ENCODE assay signal across 1 cellular context in the genomic region with DNA sequence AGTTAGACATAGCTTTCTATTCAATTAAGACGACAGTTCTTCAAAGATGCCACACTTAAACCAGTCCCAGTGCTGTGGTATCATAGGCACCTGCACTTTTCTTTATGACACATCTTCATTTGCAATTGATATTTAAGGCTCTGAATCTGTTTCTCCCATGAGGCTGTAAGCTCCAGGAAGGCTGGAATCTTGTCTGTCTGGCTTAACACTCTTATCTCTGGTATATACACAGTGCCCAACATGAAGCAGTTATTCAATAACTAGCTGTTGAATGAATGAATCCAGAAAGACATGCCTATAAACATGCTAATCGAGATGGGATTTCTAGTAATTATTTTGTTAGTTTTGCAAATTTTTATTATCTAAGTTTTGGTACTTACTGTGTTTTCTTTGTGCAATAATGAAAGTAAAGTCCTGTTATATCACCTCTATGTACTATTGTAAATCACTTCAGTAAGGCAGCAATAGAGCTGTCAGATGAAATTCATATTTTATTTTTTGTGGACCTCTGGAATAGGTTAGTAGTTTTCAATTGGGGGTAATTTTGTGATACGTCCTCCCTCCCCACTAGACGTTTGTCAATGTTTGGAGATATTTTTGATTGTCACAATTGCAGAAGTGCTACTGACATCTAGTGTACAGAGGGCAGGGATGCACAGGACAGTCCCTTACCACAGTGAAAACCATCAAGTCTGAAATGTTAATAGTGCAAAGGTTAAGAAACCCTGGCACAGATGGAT.
TF ChIP-seq lines count a peak whose summit lies in the region.

No MANE protein-coding gene starts in this region.

TF ChIP-seq in GM12878, 131 proteins besides CTCF, POLR2A, EP300 and RAD21 (continued from another document):
- TF ChIP-seq, protein P1, sequence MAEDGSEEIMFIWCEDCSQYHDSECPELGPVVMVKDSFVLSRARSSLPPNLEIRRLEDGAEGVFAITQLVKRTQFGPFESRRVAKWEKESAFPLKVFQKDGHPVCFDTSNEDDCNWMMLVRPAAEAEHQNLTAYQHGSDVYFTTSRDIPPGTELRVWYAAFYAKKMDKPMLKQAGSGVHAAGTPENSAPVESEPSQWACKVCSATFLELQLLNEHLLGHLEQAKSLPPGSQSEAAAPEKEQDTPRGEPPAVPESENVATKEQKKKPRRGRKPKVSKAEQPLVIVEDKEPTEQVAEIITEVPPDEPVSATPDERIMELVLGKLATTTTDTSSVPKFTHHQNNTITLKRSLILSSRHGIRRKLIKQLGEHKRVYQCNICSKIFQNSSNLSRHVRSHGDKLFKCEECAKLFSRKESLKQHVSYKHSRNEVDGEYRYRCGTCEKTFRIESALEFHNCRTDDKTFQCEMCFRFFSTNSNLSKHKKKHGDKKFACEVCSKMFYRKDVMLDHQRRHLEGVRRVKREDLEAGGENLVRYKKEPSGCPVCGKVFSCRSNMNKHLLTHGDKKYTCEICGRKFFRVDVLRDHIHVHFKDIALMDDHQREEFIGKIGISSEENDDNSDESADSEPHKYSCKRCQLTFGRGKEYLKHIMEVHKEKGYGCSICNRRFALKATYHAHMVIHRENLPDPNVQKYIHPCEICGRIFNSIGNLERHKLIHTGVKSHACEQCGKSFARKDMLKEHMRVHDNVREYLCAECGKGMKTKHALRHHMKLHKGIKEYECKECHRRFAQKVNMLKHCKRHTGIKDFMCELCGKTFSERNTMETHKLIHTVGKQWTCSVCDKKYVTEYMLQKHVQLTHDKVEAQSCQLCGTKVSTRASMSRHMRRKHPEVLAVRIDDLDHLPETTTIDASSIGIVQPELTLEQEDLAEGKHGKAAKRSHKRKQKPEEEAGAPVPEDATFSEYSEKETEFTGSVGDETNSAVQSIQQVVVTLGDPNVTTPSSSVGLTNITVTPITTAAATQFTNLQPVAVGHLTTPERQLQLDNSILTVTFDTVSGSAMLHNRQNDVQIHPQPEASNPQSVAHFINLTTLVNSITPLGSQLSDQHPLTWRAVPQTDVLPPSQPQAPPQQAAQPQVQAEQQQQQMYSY (CRISPR knock-in tag; IDR thresholded peaks at IDR 0.05), result no peak
- TF ChIP-seq, protein P2, sequence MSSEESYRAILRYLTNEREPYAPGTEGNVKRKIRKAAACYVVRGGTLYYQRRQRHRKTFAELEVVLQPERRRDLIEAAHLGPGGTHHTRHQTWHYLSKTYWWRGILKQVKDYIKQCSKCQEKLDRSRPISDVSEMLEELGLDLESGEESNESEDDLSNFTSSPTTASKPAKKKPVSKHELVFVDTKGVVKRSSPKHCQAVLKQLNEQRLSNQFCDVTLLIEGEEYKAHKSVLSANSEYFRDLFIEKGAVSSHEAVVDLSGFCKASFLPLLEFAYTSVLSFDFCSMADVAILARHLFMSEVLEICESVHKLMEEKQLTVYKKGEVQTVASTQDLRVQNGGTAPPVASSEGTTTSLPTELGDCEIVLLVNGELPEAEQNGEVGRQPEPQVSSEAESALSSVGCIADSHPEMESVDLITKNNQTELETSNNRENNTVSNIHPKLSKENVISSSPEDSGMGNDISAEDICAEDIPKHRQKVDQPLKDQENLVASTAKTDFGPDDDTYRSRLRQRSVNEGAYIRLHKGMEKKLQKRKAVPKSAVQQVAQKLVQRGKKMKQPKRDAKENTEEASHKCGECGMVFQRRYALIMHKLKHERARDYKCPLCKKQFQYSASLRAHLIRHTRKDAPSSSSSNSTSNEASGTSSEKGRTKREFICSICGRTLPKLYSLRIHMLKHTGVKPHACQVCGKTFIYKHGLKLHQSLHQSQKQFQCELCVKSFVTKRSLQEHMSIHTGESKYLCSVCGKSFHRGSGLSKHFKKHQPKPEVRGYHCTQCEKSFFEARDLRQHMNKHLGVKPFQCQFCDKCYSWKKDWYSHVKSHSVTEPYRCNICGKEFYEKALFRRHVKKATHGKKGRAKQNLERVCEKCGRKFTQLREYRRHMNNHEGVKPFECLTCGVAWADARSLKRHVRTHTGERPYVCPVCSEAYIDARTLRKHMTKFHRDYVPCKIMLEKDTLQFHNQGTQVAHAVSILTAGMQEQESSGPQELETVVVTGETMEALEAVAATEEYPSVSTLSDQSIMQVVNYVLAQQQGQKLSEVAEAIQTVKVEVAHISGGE (CRISPR knock-in tag; IDR thresholded peaks at IDR 0.05), result no peak
TF ChIP-seq in GM12878: peak in this region for 5.
